12 cellular contexts compared by ENCODE assay signal in the genomic region with DNA sequence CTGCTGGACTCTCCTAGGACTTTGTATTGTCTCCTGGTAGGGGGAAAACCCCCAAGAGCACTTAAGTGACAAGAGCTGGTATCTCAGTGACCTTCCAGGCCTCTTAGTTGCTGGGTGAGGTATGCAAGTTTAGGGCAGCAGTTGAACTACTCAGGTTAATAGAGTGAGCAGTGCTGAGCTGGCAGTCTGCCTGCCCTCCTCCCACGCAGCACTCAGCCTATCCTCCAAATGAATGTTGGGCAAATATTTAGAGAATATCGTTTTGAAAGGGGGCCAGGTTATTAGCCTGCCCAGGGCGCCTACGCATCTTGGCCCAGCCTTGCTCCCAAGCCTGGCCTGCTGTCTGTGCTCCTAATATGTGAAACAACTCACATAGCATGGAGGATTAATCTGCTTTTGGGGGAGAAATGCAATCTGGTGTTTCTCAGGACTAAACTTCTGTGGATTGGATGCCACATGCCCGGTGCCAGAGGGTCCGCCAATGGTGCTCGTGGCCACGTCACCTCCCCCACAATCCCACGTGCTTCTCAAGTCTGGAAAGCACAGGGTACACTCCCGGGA.
DNase-seq lines count a peak whose midpoint lies in the region; ATAC-seq, FAIRE-seq and TF ChIP-seq lines count a peak whose summit lies in the region.
"Had no signal": no experiment of that assay in that cellular context is flagged by ENCODE, and none has a peak within 500 bp of the region (broad histone marks: within the 10 kb centered on the region; RNA-seq: fewer than 3 reads in every experiment).

No MANE protein-coding gene starts in this region.

- H3K23ac ChIP-seq in mesenchymal stem cell (ENCODE audit: low read length in 2 of 2): no peak overlapping the region
- no peak overlapping the region for H3K23ac ChIP-seq in neuronal stem cell (ENCODE audit: low read depth, low read length, poor library complexity)

- H2BK15ac ChIP-seq in mesenchymal stem cell (ENCODE audit: low read depth, poor library complexity, severe bottlenecking) (no peak overlapping the region), neuronal stem cell (ENCODE audit: low read length) (no peak overlapping the region)

- no peak overlapping the region for H4K8ac ChIP-seq in mesenchymal stem cell (ENCODE audit: low read length)
- H4K8ac ChIP-seq in neuronal stem cell (ENCODE audit: low read depth, low read length): no peak overlapping the region

- H3K4me1 ChIP-seq in mesenchymal stem cell (ENCODE audit: control insufficient read depth, insufficient read depth, low read depth, low read length): no peaks in the 10 kb centered on the region
- H3K4me1 ChIP-seq in neuronal stem cell (ENCODE audit: control insufficient read depth in 2 of 2, insufficient read depth in 1 of 2, low read depth in 1 of 2, low read length in 2 of 2): peaks cover 0 to 8% of the 10 kb centered on the region in 2 donors

- H3K4ac ChIP-seq in mesenchymal stem cell (ENCODE audit: low read depth in 1 of 2, low read length in 2 of 2) (no peak overlapping the region), neuronal stem cell (ENCODE audit: low read length) (no peak overlapping the region)

- no peak for ATAC-seq in activated naive CD4-positive, alpha-beta T cell treated with anti-CD3 and anti-CD28 coated beads, Interleukin-2, amount 50 U/mL, for 72 hours
- ATAC-seq: stimulated activated naive B cell treated with anti-CD40 and anti-IgM and Interleukin-4, amounts not matched to agents 10 μg/mL and 1 μg/mL and 100 μg/mL, for 72 hours had no signal

- H3K14ac ChIP-seq in mesenchymal stem cell (ENCODE audit: low read length in 2 of 2) (no peak overlapping the region), neuronal stem cell (ENCODE audit: low read length) (no peak overlapping the region)

- no peak overlapping the region for H2BK5ac ChIP-seq in mesenchymal stem cell (ENCODE audit: low read depth, low read length, poor library complexity, severe bottlenecking)
- no peak overlapping the region for H2BK5ac ChIP-seq in neuronal stem cell (ENCODE audit: low read length)

- H2BK120ac ChIP-seq in mesenchymal stem cell (ENCODE audit: low read depth, low read length) (no peak overlapping the region), neuronal stem cell (ENCODE audit: low read depth, low read length) (no peak overlapping the region)

- no peak overlapping the region for H2AFZ ChIP-seq in mesenchymal stem cell (ENCODE audit: low read depth, low read length)
- H2AFZ ChIP-seq in neuronal stem cell (ENCODE audit: low read length): no peak overlapping the region
- H2AFZ ChIP-seq: PC-9 had no signal

- no peak for TF ChIP-seq CTCF in AG09309 (IDR thresholded peaks at IDR 0.05; ENCODE audit: control insufficient read depth, insufficient read depth, low read depth, low read length, missing control alignments)
- TF ChIP-seq CTCF in coronary artery (IDR thresholded peaks at IDR 0.05): no peak

- H3K27ac ChIP-seq in coronary artery: peak overlapping the region; percentile 55 to 58
- no peak overlapping the region for H3K27ac ChIP-seq in mesenchymal stem cell (ENCODE audit: low read length, poor library complexity, severe bottlenecking)
- H3K27ac ChIP-seq in neuronal stem cell (replicated peaks; ENCODE audit: low read length): no peak overlapping the region
- H3K27ac ChIP-seq: PC-9 had no signal

- no peak overlapping the region for H4K91ac ChIP-seq in mesenchymal stem cell (ENCODE audit: low read length)
- no peak overlapping the region for H4K91ac ChIP-seq in neuronal stem cell (ENCODE audit: low read depth, low read length, poor library complexity)

- DNase-seq in AG09309 (ENCODE audit: low read depth) (peak; percentile 14), NCI-H2029 treated with DMSO at 0.1 percent for 48 hours (lab: John Stamatoyannopoulos, UW) (peak; percentile 92), coronary artery (ENCODE audit: low spot score) (peak; percentile 72), mesenchymal stem cell (no peak), H54 (ENCODE audit: insufficient read length, low spot score) (no peak), neuronal stem cell (ENCODE audit: low spot score) (no peak)
- no peak for DNase-seq in activated CD8-positive, alpha-beta memory T cell treated with anti-CD3 and anti-CD28 coated beads for 24 hours
- no peak for DNase-seq in activated naive CD4-positive, alpha-beta T cell treated with anti-CD3 and anti-CD28 coated beads, Interleukin-2, amount 50 U/mL, for 72 hours (ENCODE audit: low spot score in 2 of 2)
- DNase-seq: naive B cell; stimulated activated naive B cell treated with anti-CD40 and anti-IgM and Interleukin-4, amounts not matched to agents 10 μg/mL and 1 μg/mL and 100 μg/mL, for 72 hours had no signal

- H3K4me2 ChIP-seq in mesenchymal stem cell (ENCODE audit: low read length, poor library complexity, severe bottlenecking): no peak overlapping the region
- no peak overlapping the region for H3K4me2 ChIP-seq in neuronal stem cell (ENCODE audit: insufficient read depth, low read length, poor library complexity, severe bottlenecking)
- H3K4me2 ChIP-seq: PC-9 had no signal

- H3K9me3 ChIP-seq in mesenchymal stem cell (ENCODE audit: control insufficient read depth, low read length) (no peaks in the 10 kb centered on the region), neuronal stem cell (replicated peaks in 1 of 2; ENCODE audit: control insufficient read depth in 2 of 2, insufficient read depth in 1 of 2, low read depth in 1 of 2, low read length in 2 of 2) (no peaks in the 10 kb centered on the region)
- H3K9me3 ChIP-seq: Caco-2 had no signal

- H3K79me1 ChIP-seq in mesenchymal stem cell (replicated peaks; ENCODE audit: low read length, poor library complexity, severe bottlenecking) (no peaks in the 10 kb centered on the region), neuronal stem cell (ENCODE audit: low read depth, low read length) (no peaks in the 10 kb centered on the region)

- peak overlapping the region; percentile 26 for H3K9ac ChIP-seq in mesenchymal stem cell (ENCODE audit: low read length)
- no peak overlapping the region for H3K9ac ChIP-seq in neuronal stem cell (ENCODE audit: low read depth, low read length, poor library complexity)

- TF ChIP-seq POLR2A in H54 (IDR thresholded peaks at IDR 0.05; ENCODE audit: low read depth, low read length): no peak

- H3K9me3 Mint-ChIP-seq in activated naive CD4-positive, alpha-beta T cell treated with anti-CD3 and anti-CD28 coated beads, Interleukin-2, amount 50 U/mL, for 72 hours: no peaks in the 10 kb centered on the region
- H3K9me3 Mint-ChIP-seq: naive B cell; stimulated activated naive B cell treated with anti-CD40 and anti-IgM and Interleukin-4, amounts not matched to agents 10 μg/mL and 1 μg/mL and 100 μg/mL, for 72 hours had no signal

- 95% methylated on average over 9 of the region's 10 CpGs for WGBS in mesenchymal stem cell
- WGBS in neuronal stem cell (ENCODE audit: extremely low coverage in 2 of 2, insufficient read length in 2 of 2, insufficient replicate concordance in 1 of 2), 2 donors: no CpG with 5 or more reads among the region's 10 CpGs

- H3K27me3 ChIP-seq in mesenchymal stem cell (ENCODE audit: control insufficient read depth in 1 of 2, insufficient read depth in 1 of 2, low read length in 2 of 2) (peaks cover 0 to 16% of the 10 kb centered on the region in 2 experiments), neuronal stem cell (ENCODE audit: control insufficient read depth in 3 of 3, insufficient read depth in 3 of 3, low read depth in 1 of 3, low read length in 3 of 3) (no peaks in the 10 kb centered on the region)

- H3K4me3 ChIP-seq in AG09309 (ENCODE audit: control insufficient read depth, low read depth, low read length) (no peak overlapping the region), coronary artery (peak overlapping the region; percentile 18), mesenchymal stem cell (ENCODE audit: insufficient read depth in 1 of 2, low read depth in 1 of 2, low read length in 2 of 2) (peak overlapping the region in 1 of 2 experiments; percentile 7), neuronal stem cell (ENCODE audit: low read length in 2 of 2) (no peak overlapping the region)
- H3K4me3 ChIP-seq: PC-9 had no signal

- no peak overlapping the region for H3K27ac Mint-ChIP-seq in activated naive CD4-positive, alpha-beta T cell treated with anti-CD3 and anti-CD28 coated beads, Interleukin-2, amount 50 U/mL, for 72 hours
- H3K27ac Mint-ChIP-seq: naive B cell; stimulated activated naive B cell treated with anti-CD40 and anti-IgM and Interleukin-4, amounts not matched to agents 10 μg/mL and 1 μg/mL and 100 μg/mL, for 72 hours had no signal

- no peak overlapping the region for H2BK12ac ChIP-seq in mesenchymal stem cell (ENCODE audit: low read length in 2 of 2)
- no peak overlapping the region for H2BK12ac ChIP-seq in neuronal stem cell (ENCODE audit: low read length)

- FAIRE-seq in H54 (lab: Jason Lieb, UNC): no peak

- H3K36me3 ChIP-seq in mesenchymal stem cell (ENCODE audit: control insufficient read depth in 1 of 2, insufficient read depth in 2 of 2, low read depth in 1 of 2, low read length in 2 of 2) (no peaks in the 10 kb centered on the region), neuronal stem cell (replicated peaks in 1 of 2; ENCODE audit: control insufficient read depth in 2 of 2, insufficient read depth in 2 of 2, low read length in 2 of 2) (no peaks in the 10 kb centered on the region)

- H3K36me3 Mint-ChIP-seq in activated naive CD4-positive, alpha-beta T cell treated with anti-CD3 and anti-CD28 coated beads, Interleukin-2, amount 50 U/mL, for 72 hours: no peaks in the 10 kb centered on the region
- H3K36me3 Mint-ChIP-seq: naive B cell; stimulated activated naive B cell treated with anti-CD40 and anti-IgM and Interleukin-4, amounts not matched to agents 10 μg/mL and 1 μg/mL and 100 μg/mL, for 72 hours had no signal

- H3K18ac ChIP-seq in mesenchymal stem cell (ENCODE audit: low read depth in 1 of 2, low read length in 2 of 2) (no peak overlapping the region), neuronal stem cell (ENCODE audit: low read length) (no peak overlapping the region)

- H2AK5ac ChIP-seq in mesenchymal stem cell (ENCODE audit: low read length, severe bottlenecking) (no peak overlapping the region), neuronal stem cell (ENCODE audit: low read depth, low read length) (no peak overlapping the region)

Comparison
In these comparisons a context has a peak if more than half of its experiments do, and no peak if none do; other contexts are left out.
1. DNase-seq: peak in AG09309 (single experiment), NCI-H2029 treated with DMSO at 0.1 percent for 48 hours (single experiment) and coronary artery (single experiment); none in mesenchymal stem cell (single experiment), H54 (single experiment), activated CD8-positive, alpha-beta memory T cell treated with anti-CD3 and anti-CD28 coated beads for 24 hours (single experiment), neuronal stem cell (single experiment) and activated naive CD4-positive, alpha-beta T cell treated with anti-CD3 and anti-CD28 coated beads, Interleukin-2, amount 50 U/mL, for 72 hours (0 of 2).
2. H3K27ac ChIP-seq: peak in coronary artery (2 of 2); none in mesenchymal stem cell (single experiment) and neuronal stem cell (single experiment).